In the genomic region with DNA sequence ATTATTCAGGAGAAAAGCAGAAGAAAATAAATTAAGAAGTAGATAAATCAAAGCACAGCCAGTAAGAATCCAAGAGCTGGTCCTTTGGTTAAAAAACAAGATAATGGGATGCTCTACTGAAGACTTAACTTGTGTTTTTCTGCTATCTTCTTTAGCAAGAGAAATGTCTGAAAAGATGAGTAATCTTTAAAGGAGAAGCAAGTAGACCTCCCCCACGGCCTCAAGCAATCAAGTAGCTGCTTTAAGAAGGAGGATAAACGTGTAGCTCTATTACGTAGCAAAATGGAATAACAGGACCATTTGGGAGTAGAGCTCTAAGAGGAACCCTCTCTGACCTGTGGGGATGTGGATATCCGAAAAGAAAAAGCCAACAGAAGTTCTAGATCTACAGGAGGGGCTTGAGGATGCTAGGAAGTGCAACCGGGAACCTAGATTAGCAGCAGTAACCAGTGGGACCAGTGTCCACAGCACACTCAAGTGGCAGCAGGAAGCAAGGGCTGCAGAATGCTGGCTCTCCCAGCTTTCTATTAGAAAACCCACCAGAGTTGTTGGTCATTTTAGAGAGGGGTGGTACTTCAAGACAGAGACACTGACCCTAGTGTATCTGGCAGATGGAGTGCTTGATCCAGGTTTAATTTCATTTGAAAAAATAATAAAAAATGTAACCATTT, we compare ENCODE assay signal across 14 cellular contexts.
DNase-seq lines count a peak whose midpoint lies in the region; ATAC-seq and TF ChIP-seq lines count a peak whose summit lies in the region.
"Had no signal": no experiment of that assay in that cellular context is flagged by ENCODE, and none has a peak within 500 bp of the region (broad histone marks: within the 10 kb centered on the region; RNA-seq: fewer than 3 reads in every experiment).

No MANE protein-coding gene starts in this region.

- H3K9me3 ChIP-seq in BE2C, result no peaks in the 10 kb centered on the region
- H3K9me3 ChIP-seq: right atrium auricular region had no signal

- 0 out of 2 replicates have a peak, but pooled peaks cover 6% of the 10 kb centered on the region for H3K27me3 ChIP-seq in BE2C
- H3K27me3 ChIP-seq: right atrium auricular region had no signal

- DNase-seq in BE2C, result no peak
- DNase-seq in HT-29 (ENCODE audit: low spot score), result peak; percentile 48
- DNase-seq in astrocyte of the spinal cord (ENCODE audit: low read depth, low spot score), result peak; percentile 10
- DNase-seq in kidney tubule cell (ENCODE audit: low spot score), result peak; percentile 37
- no peak for DNase-seq in NCI-H446 (lab: John Stamatoyannopoulos, UW)
- no peak for DNase-seq in activated naive CD4-positive, alpha-beta T cell treated with anti-CD3 and anti-CD28 coated beads, Interleukin-2, amount 50 U/mL, for 72 hours (ENCODE audit: low spot score in 2 of 2)
- DNase-seq in NCI-H187 (lab: John Stamatoyannopoulos, UW), result no peak
- DNase-seq: activated B cell treated with CpG ODN at 0.5 μM for 24 hours; activated effector memory CD4-positive, alpha-beta T cell treated with anti-CD3 and anti-CD28 coated beads, Interleukin-2, amount 50 U/mL, for 16 hours; DMS153; NCI-H524 treated with DMSO at 0.1 percent for 48 hours; stimulated activated CD8-positive, alpha-beta memory T cell treated with anti-CD3 and anti-CD28 coated beads, Interleukin-4, amount 100 ng/mL, for 48 hours had no signal

- in situ Hi-C loops in astrocyte of the spinal cord (cut with HindIII; ENCODE audit: low sequenced_read_pairs), result no loop called here

- H3K4me3 ChIP-seq in BE2C (ENCODE audit: low read depth, low read length) (no peak overlapping the region), astrocyte of the spinal cord (ENCODE audit: low read depth, low read length) (no peak overlapping the region)
- H3K4me3 ChIP-seq: right atrium auricular region had no signal

- no peaks in the 10 kb centered on the region for H3K36me3 Mint-ChIP-seq in activated naive CD4-positive, alpha-beta T cell treated with anti-CD3 and anti-CD28 coated beads, Interleukin-2, amount 50 U/mL, for 72 hours

- H3K9me3 Mint-ChIP-seq in activated naive CD4-positive, alpha-beta T cell treated with anti-CD3 and anti-CD28 coated beads, Interleukin-2, amount 50 U/mL, for 72 hours, result peaks cover 4 to 10% of the 10 kb centered on the region in 2 donors

- no peak for ATAC-seq in activated naive CD4-positive, alpha-beta T cell treated with anti-CD3 and anti-CD28 coated beads, Interleukin-2, amount 50 U/mL, for 72 hours
- ATAC-seq in GM18873 (IDR thresholded peaks at IDR 0.05; ENCODE audit: low FRiP score, unreplicated experiment), result no peak

- no peaks in the 10 kb centered on the region for H3K4me1 ChIP-seq in BE2C
- H3K4me1 ChIP-seq: right atrium auricular region had no signal

- no peaks in the 10 kb centered on the region for H3K36me3 ChIP-seq in BE2C
- H3K36me3 ChIP-seq: right atrium auricular region had no signal

- TF ChIP-seq CTCF in BE2C (IDR thresholded peaks at IDR 0.05; ENCODE audit: low read depth, low read length), result peak; percentile 51
- peak; percentile 49 for TF ChIP-seq CTCF in astrocyte of the spinal cord (IDR thresholded peaks at IDR 0.05; ENCODE audit: low read depth, low read length)

- H3K27ac Mint-ChIP-seq in activated naive CD4-positive, alpha-beta T cell treated with anti-CD3 and anti-CD28 coated beads, Interleukin-2, amount 50 U/mL, for 72 hours, result no peak overlapping the region
- H3K27ac Mint-ChIP-seq: activated B cell treated with CpG ODN at 0.5 μM for 24 hours had no signal

Comparison
In these comparisons a context has a peak if more than half of its experiments do, and no peak if none do; other contexts are left out.
1. DNase-seq: peak in HT-29 (single experiment), astrocyte of the spinal cord (single experiment) and kidney tubule cell (single experiment); none in BE2C (single experiment), NCI-H446 (0 of 2), activated naive CD4-positive, alpha-beta T cell treated with anti-CD3 and anti-CD28 coated beads, Interleukin-2, amount 50 U/mL, for 72 hours (0 of 2) and NCI-H187 (0 of 2).